In the genomic region with DNA sequence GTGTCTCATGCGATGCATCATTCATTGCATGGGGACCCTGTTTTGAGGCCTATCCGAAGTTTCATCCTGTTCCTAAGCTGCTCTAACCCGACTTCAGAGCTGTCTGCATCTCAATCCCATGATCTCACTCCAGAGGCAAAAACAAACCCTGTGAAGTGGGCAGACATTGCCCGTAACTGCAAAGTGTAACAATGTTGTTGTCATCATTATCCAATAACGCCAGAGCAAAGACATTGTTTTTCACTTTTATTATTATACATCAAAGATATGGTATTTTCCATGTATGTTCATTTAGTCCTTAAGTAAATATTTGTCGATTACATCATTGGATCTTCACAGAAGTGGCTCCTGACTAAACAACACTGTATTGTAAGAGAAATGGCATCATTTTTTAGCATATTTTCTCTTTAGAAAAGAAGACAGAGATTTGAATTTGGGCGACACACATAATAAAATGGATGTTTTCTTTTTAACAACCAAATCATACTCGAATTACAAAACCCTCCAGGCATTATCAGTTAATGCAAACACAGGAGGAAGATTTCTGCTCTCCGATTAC, we compare ENCODE assay signal across 10 cellular contexts.
DNase-seq lines count a peak whose midpoint lies in the region; TF ChIP-seq lines count a peak whose summit lies in the region.
"Had no signal": no experiment of that assay in that cellular context is flagged by ENCODE, and none has a peak within 500 bp of the region (broad histone marks: within the 10 kb centered on the region; RNA-seq: fewer than 3 reads in every experiment).

No MANE protein-coding gene starts in this region.

- H3K36me3 ChIP-seq in muscle layer of duodenum (ENCODE audit: control insufficient read depth in 1 of 2, insufficient read depth in 2 of 2, low read length in 2 of 2) = no peaks in the 10 kb centered on the region
- H3K36me3 ChIP-seq: pancreas had no signal

- CTCF ChIA-PET in AG04450 (lab: Charles Lee) = no interaction called here

- in situ Hi-C loops in ACHN (cut with HindIII; ENCODE audit: low pct_ligation_motif_present, low pct_unique_long_range_greater_than_20kb, low sequenced_read_pairs) = no loop called here

- peak overlapping the region; percentile 95 for H3K27ac ChIP-seq in AG04450 (ENCODE audit: low read depth, low read length)
- H3K27ac ChIP-seq in caudate nucleus (ENCODE audit: low read depth, low read length) = peak overlapping the region; percentile 87
- H3K27ac ChIP-seq in muscle layer of duodenum (ENCODE audit: low read length) = peak overlapping the region; percentile 62

- H3K9me3 ChIP-seq in AG04450 (ENCODE audit: control insufficient read depth, insufficient read depth, low read length) (peaks cover 3% of the 10 kb centered on the region; the same call in 1 of the 2 replicates), muscle layer of duodenum (ENCODE audit: control insufficient read depth in 1 of 2, low read length in 2 of 2) (no peaks in the 10 kb centered on the region)
- H3K9me3 ChIP-seq: pancreas had no signal

- no peaks in the 10 kb centered on the region for H3K27me3 ChIP-seq in AG04450 (ENCODE audit: control insufficient read depth, insufficient read depth, low read length)
- H3K27me3 ChIP-seq in muscle layer of duodenum (ENCODE audit: low read depth, low read length) = no peaks in the 10 kb centered on the region

- no peak for TF ChIP-seq CTCF in AG04450 (IDR thresholded peaks at IDR 0.05; ENCODE audit: low read depth, low read length)

- H3K4me3 ChIP-seq in AG04450 (ENCODE audit: low read depth, low read length) (no peak overlapping the region), muscle layer of duodenum (ENCODE audit: low read depth in 1 of 2, low read length in 2 of 2) (no peak overlapping the region)
- H3K4me3 ChIP-seq: pancreas had no signal

- POLR2A ChIA-PET in AG04450 (lab: Yijun Ruan, JAX) = interaction anchor here (1.1 to 1.2 kb wide), 2 partner anchors 12 to 237 kb away, joined by 4 read pairs; no protein-coding TSS in a partner anchor

- no peak for DNase-seq in AG04450 (ENCODE audit: low read depth, low spot score)
- peak; percentile 12 for DNase-seq in LHCN-M2 (ENCODE audit: low read depth)
- DNase-seq in caudate nucleus (lab: John Stamatoyannopoulos, UW) = no peak
- DNase-seq in ACHN = no peak
- no peak for DNase-seq in COLO829 (ENCODE audit: low spot score)
- no peak for DNase-seq in activated CD4-positive, alpha-beta T cell treated with anti-CD3 and anti-CD28 coated beads, Interleukin-2, amount 50 U/mL, for 4 hours
- DNase-seq in stimulated activated CD8-positive, alpha-beta memory T cell treated with anti-CD3 and anti-CD28 coated beads, Interleukin-4, amount 100 ng/mL, for 48 hours = no peak
- DNase-seq: activated naive CD8-positive, alpha-beta T cell treated with anti-CD3 and anti-CD28 coated beads, Interleukin-2, amount 50 U/mL, for 24 hours; pancreas had no signal

- H3K4me1 ChIP-seq in muscle layer of duodenum (ENCODE audit: control insufficient read depth in 1 of 2, insufficient read depth in 2 of 2, low read length in 2 of 2) = peaks cover 0 to 3% of the 10 kb centered on the region in 2 donors
- H3K4me1 ChIP-seq: pancreas had no signal
